In genomic region chr6:56807992-56808342, GRCh38 we compare ENCODE assay signal across 13 cellular contexts.
DNase-seq lines count a peak whose midpoint lies in the region; ATAC-seq, FAIRE-seq and TF ChIP-seq lines count a peak whose summit lies in the region.
"Had no signal": no experiment of that assay in that cellular context is flagged by ENCODE, and none has a peak within 500 bp of the region (broad histone marks: within the 10 kb centered on the region; RNA-seq: fewer than 3 reads in every experiment).

No MANE protein-coding gene starts in this region.

- H2BK15ac ChIP-seq in IMR-90 (ENCODE audit: low read depth, low read length): no peak overlapping the region
- no peak overlapping the region for H2BK15ac ChIP-seq in mesenchymal stem cell (ENCODE audit: low read depth, poor library complexity, severe bottlenecking)

- POLR2A ChIA-PET in IMR-90 (lab: Charles Lee; ENCODE audit: unreplicated experiment): no interaction called here
- POLR2A ChIA-PET in GM12878 (lab: Charles Lee): interaction anchor here (0.8 to 2.7 kb wide), 5 partner anchors 9 to 95 kb away, joined by 3 to 9 read pairs (median 3); no protein-coding TSS in a partner anchor

- BruUV-seq in IMR-90 (replicated peaks; lab: Mats Ljungman, UMichigan) (no TSS peak), GM12878 (replicated peaks; lab: Mats Ljungman, UMichigan) (no TSS peak)

- H2BK5ac ChIP-seq in IMR-90 (ENCODE audit: low read depth, low read length, poor library complexity, severe bottlenecking) (peak overlapping the region; percentile 21), mesenchymal stem cell (ENCODE audit: low read depth, low read length, poor library complexity, severe bottlenecking) (no peak overlapping the region)

- H3K18ac ChIP-seq in IMR-90 (ENCODE audit: low read depth, low read length) (peak overlapping the region; percentile 59; the same call in 1 of the 2 replicates), mesenchymal stem cell (ENCODE audit: low read depth in 1 of 2, low read length in 2 of 2) (no peak overlapping the region)

- dilution Hi-C loops in IMR-90 (cut with HindIII; ENCODE audit: low sequenced_read_pairs, unreplicated experiment): no loop called here

- intact Hi-C loops in IMR-90 (cut with micrococcal nuclease) (no loop called here), GM12878 (cut with micrococcal nuclease; ENCODE audit: unreplicated experiment) (no loop called here)

- H3K4me3 ChIP-seq in IMR-90 (ENCODE audit: insufficient read depth, low read depth, low read length) (no peak overlapping the region), GM12878 (no peak overlapping the region), mesenchymal stem cell (ENCODE audit: insufficient read depth in 1 of 2, low read depth in 1 of 2, low read length in 2 of 2) (no peak overlapping the region), H7 (ENCODE audit: insufficient read depth, low read depth, low read length) (no peak overlapping the region)

- no peak overlapping the region for H4K91ac ChIP-seq in IMR-90 (ENCODE audit: insufficient read depth, low read depth, low read length)
- no peak overlapping the region for H4K91ac ChIP-seq in mesenchymal stem cell (ENCODE audit: low read length)

- H3K14ac ChIP-seq in IMR-90 (replicated peaks; ENCODE audit: low read depth, low read length): no peak overlapping the region
- H3K14ac ChIP-seq in mesenchymal stem cell (ENCODE audit: low read length in 2 of 2): no peak overlapping the region

- TF ChIP-seq RAD21 in IMR-90 (IDR thresholded peaks at IDR 0.05; ENCODE audit: low read length) (no peak), GM12878 (IDR thresholded peaks at IDR 0.05; ENCODE audit: insufficient read depth, low read depth, low read length) (no peak)

- H2BK20ac ChIP-seq in IMR-90 (ENCODE audit: low read depth, low read length): no peak overlapping the region

- no peak overlapping the region for H2BK120ac ChIP-seq in IMR-90 (ENCODE audit: low read depth, low read length)
- no peak overlapping the region for H2BK120ac ChIP-seq in mesenchymal stem cell (ENCODE audit: low read depth, low read length)

- H2AK5ac ChIP-seq in IMR-90 (ENCODE audit: low read depth, low read length): no peak overlapping the region
- no peak overlapping the region for H2AK5ac ChIP-seq in mesenchymal stem cell (ENCODE audit: low read length, severe bottlenecking)

- in situ Hi-C loops in IMR-90 (cut with MboI; ENCODE audit: low sequenced_read_pairs) (no loop called here), GM12878 (cut with MboI) (no loop called here)

- SMC1A ChIA-PET in GM12878 (lab: Charles Lee; ENCODE audit: uncharacterized antibody, unreplicated experiment): interaction anchor here (1.7 to 2.5 kb wide), 6 partner anchors 10 to 18 kb away, joined by 4 to 14 read pairs (median 10); no protein-coding TSS in a partner anchor

- H3K56ac ChIP-seq in IMR-90 (ENCODE audit: extremely low read depth, insufficient read depth, low read length): no peak overlapping the region

- no peak overlapping the region for H3K23ac ChIP-seq in IMR-90 (ENCODE audit: low read depth, low read length)
- H3K23ac ChIP-seq in mesenchymal stem cell (ENCODE audit: low read length in 2 of 2): no peak overlapping the region

- peaks cover 2% of the 10 kb centered on the region; the same call in 1 of the 2 replicates for H3K36me3 ChIP-seq in IMR-90 (ENCODE audit: control insufficient read depth, insufficient read depth, low read length)
- peaks cover 1 to 2% of the 10 kb centered on the region in 2 experiments; a peak in 2 of 4 replicates for H3K36me3 ChIP-seq in GM12878 (ENCODE audit: control insufficient read depth in 2 of 2, insufficient read depth in 2 of 2, low read length in 1 of 2)
- peaks cover 0 to 3% of the 10 kb centered on the region in 2 experiments for H3K36me3 ChIP-seq in mesenchymal stem cell (ENCODE audit: control insufficient read depth in 1 of 2, insufficient read depth in 2 of 2, low read depth in 1 of 2, low read length in 2 of 2)
- no peaks in the 10 kb centered on the region for H3K36me3 ChIP-seq in H7 (replicated peaks; ENCODE audit: control insufficient read depth, insufficient read depth, low read length)

- no peak overlapping the region for H2AK9ac ChIP-seq in IMR-90 (replicated peaks; ENCODE audit: low read depth, low read length, poor library complexity)

- RAD21 ChIA-PET in GM12878 (lab: Charles Lee; ENCODE audit: unreplicated experiment): interaction anchor here (1.0 to 2.2 kb wide), 7 partner anchors 10 to 46 kb away, joined by 3 to 6 read pairs (median 4); no protein-coding TSS in a partner anchor

- H4K20me1 ChIP-seq in IMR-90 (ENCODE audit: insufficient read depth, low read length) (peaks cover 74% of the 10 kb centered on the region), GM12878 (ENCODE audit: control insufficient read depth, insufficient read depth) (no peaks in the 10 kb centered on the region)

- no peaks in the 10 kb centered on the region for H3K27me3 ChIP-seq in IMR-90 (ENCODE audit: control insufficient read depth, insufficient read depth, low read length)
- H3K27me3 ChIP-seq in GM12878 (replicated peaks in 1 of 2; ENCODE audit: control insufficient read depth in 2 of 2, insufficient read depth in 2 of 2, low read length in 1 of 2): no peaks in the 10 kb centered on the region
- H3K27me3 ChIP-seq in mesenchymal stem cell (ENCODE audit: control insufficient read depth in 1 of 2, insufficient read depth in 1 of 2, low read length in 2 of 2): no peaks in the 10 kb centered on the region
- H3K27me3 ChIP-seq in H7 (ENCODE audit: control insufficient read depth, insufficient read depth, low read length): no peaks in the 10 kb centered on the region

- TF ChIP-seq EP300 in GM12878 (IDR thresholded peaks at IDR 0.05; ENCODE audit: borderline replicate concordance in 1 of 2, control insufficient read depth in 1 of 2, low read depth in 2 of 2, low read length in 2 of 2): no peak

- H3K9ac ChIP-seq in IMR-90 (ENCODE audit: low read depth, low read length) (no peak overlapping the region), GM12878 (ENCODE audit: control insufficient read depth, insufficient read depth, low read length) (no peak overlapping the region), mesenchymal stem cell (ENCODE audit: low read length) (no peak overlapping the region)

- DNase-seq in ELR (ENCODE audit: low read depth) (peak; percentile 49), IMR-90 (peak; percentile 81), GM12878 (ENCODE audit: low read depth, low spot score) (no peak), mesenchymal stem cell (peak; percentile 61), H7 (no peak), GM20000 (ENCODE audit: low spot score) (no peak)
- DNase-seq: amniotic stem cell; COR-L47; KG1; NK-92 treated with Interleukin-12 subunit alpha and Interleukin-12 subunit beta, amount 100 ng/mL, for 24 hours; stimulated activated CD4-positive, alpha-beta T cell treated with anti-CD3 and anti-CD28 coated beads, Interleukin-2, amount 100 ng/mL, for 48 hours had no signal

- TF ChIP-seq CTCF in IMR-90 (conservative IDR thresholded peaks at IDR 0.05; ENCODE audit: low read depth, low read length) (no peak), GM12878 (IDR thresholded peaks at IDR 0.05 in 2 of 3, conservative IDR thresholded peaks at IDR 0.05 in 1 of 3; ENCODE audit: control insufficient read depth in 2 of 3, extremely low read depth in 1 of 3, insufficient read depth in 1 of 3, low read depth in 3 of 3, low read length in 3 of 3) (no peak), GM20000 (IDR thresholded peaks at IDR 0.05; ENCODE audit: extremely low read depth, missing control alignments) (no peak)

- H3K27ac ChIP-seq in IMR-90 (ENCODE audit: insufficient read depth, low read length) (peak overlapping the region; percentile 54; the same call in 1 of the 2 replicates), GM12878 (ENCODE audit: control insufficient read depth, insufficient read depth) (no peak overlapping the region), mesenchymal stem cell (ENCODE audit: low read length, poor library complexity, severe bottlenecking) (peak overlapping the region; percentile 35)

- H3K79me2 ChIP-seq in GM12878 (ENCODE audit: control insufficient read depth, insufficient read depth, low read length): peaks cover 91% of the 10 kb centered on the region

- ATAC-seq in IMR-90 (ENCODE audit: low read depth): peak; percentile 22; the same call in 1 of the 2 replicates
- no peak for ATAC-seq in GM12878
- ATAC-seq in GM19452 (IDR thresholded peaks at IDR 0.05; ENCODE audit: unreplicated experiment): no peak
- ATAC-seq in HG02840 (IDR thresholded peaks at IDR 0.05; ENCODE audit: low FRiP score, unreplicated experiment): no peak

- H4K8ac ChIP-seq in IMR-90 (ENCODE audit: low read depth in 2 of 2, low read length in 2 of 2): no peak overlapping the region
- no peak overlapping the region for H4K8ac ChIP-seq in mesenchymal stem cell (ENCODE audit: low read length)

- CTCF ChIA-PET in IMR-90 (lab: Yijun Ruan, JAX): no interaction called here
- CTCF ChIA-PET in GM12878 (lab: Yijun Ruan, JAX): interaction anchor here (0.6 to 2.6 kb wide), 4 partner anchors 10 to 36 kb away, joined by 3 to 8 read pairs (median 4); no protein-coding TSS in a partner anchor

- H3K4me2 ChIP-seq in IMR-90 (ENCODE audit: low read depth, low read length) (peak overlapping the region; percentile 81; the same call in 1 of the 2 replicates), GM12878 (ENCODE audit: control insufficient read depth, insufficient read depth) (no peak overlapping the region), mesenchymal stem cell (ENCODE audit: low read length, poor library complexity, severe bottlenecking) (no peak overlapping the region)

- TF ChIP-seq POLR2A in IMR-90 (IDR thresholded peaks at IDR 0.05; ENCODE audit: low read depth, low read length) (no peak), GM12878 (IDR thresholded peaks at IDR 0.05; ENCODE audit: low read depth, low read length) (no peak)

- H2AFZ ChIP-seq in IMR-90 (replicated peaks; ENCODE audit: low read length, poor library complexity) (no peak overlapping the region), GM12878 (ENCODE audit: control insufficient read depth, low read depth, low read length) (no peak overlapping the region), mesenchymal stem cell (ENCODE audit: low read depth, low read length) (no peak overlapping the region)

- no peak overlapping the region for H3K4ac ChIP-seq in IMR-90 (ENCODE audit: low read depth, low read length)
- no peak overlapping the region for H3K4ac ChIP-seq in mesenchymal stem cell (ENCODE audit: low read depth in 1 of 2, low read length in 2 of 2)

- no peak overlapping the region for H4K5ac ChIP-seq in IMR-90 (ENCODE audit: low read depth, low read length)

- H2BK12ac ChIP-seq in mesenchymal stem cell (ENCODE audit: low read length in 2 of 2): no peak overlapping the region

- no peaks in the 10 kb centered on the region for H3K9me3 ChIP-seq in IMR-90 (ENCODE audit: control insufficient read depth, insufficient read depth, low read length)
- no peaks in the 10 kb centered on the region; the same call in 2 of the 3 replicates for H3K9me3 ChIP-seq in GM12878 (replicated peaks; ENCODE audit: control insufficient read depth, insufficient read depth, low read length)
- H3K9me3 ChIP-seq in mesenchymal stem cell (ENCODE audit: control insufficient read depth, low read length): no peaks in the 10 kb centered on the region

- peaks cover 0 to 69% of the 10 kb centered on the region in 2 experiments; a peak in 2 of 4 replicates for H3K79me1 ChIP-seq in IMR-90 (ENCODE audit: low read depth in 1 of 2, low read length in 2 of 2)
- H3K79me1 ChIP-seq in mesenchymal stem cell (replicated peaks; ENCODE audit: low read length, poor library complexity, severe bottlenecking): no peaks in the 10 kb centered on the region

- FAIRE-seq in GM12878 (lab: Jason Lieb, UNC): no peak

- H3K9me1 ChIP-seq in IMR-90 (ENCODE audit: insufficient read depth, low read length): peaks cover 14% of the 10 kb centered on the region

- WGBS in IMR-90 (ENCODE audit: extremely low coverage in 2 of 2, insufficient read length in 1 of 2), 2 experiments: no CpG with 5 or more reads among the region's 4 CpGs
- WGBS in GM12878 (ENCODE audit: insufficient coverage, insufficient replicate concordance, low lambda C conversion rate, missing lambda C conversion rate): 38% methylated on average over 4 of the region's 4 CpGs
- 0% methylated on average over 1 of the region's 4 CpGs for WGBS in mesenchymal stem cell

- H3K4me1 ChIP-seq in IMR-90 (ENCODE audit: control insufficient read depth, insufficient read depth, low read length): peaks cover 21% of the 10 kb centered on the region
- H3K4me1 ChIP-seq in GM12878 (ENCODE audit: control insufficient read depth, insufficient read depth, low read length): peaks cover 33% of the 10 kb centered on the region
- peaks cover 11% of the 10 kb centered on the region for H3K4me1 ChIP-seq in mesenchymal stem cell (ENCODE audit: control insufficient read depth, insufficient read depth, low read depth, low read length)

Comparison
In these comparisons a context has a peak if more than half of its experiments do, and no peak if none do; other contexts are left out.
1. DNase-seq: peak in ELR (single experiment), IMR-90 (single experiment) and mesenchymal stem cell (single experiment); none in GM12878 (single experiment), H7 (single experiment) and GM20000 (single experiment).